In genomic region chr3:71581981-71582611, GRCh38 we compare ENCODE assay signal across 1 cellular context.
TF ChIP-seq lines count a peak whose summit lies in the region.

No MANE protein-coding gene starts in this region.

TF ChIP-seq in K562, 482 proteins besides CTCF, POLR2A, EP300 and RAD21 (continued from another document):
- TF ChIP-seq MGA (IDR thresholded peaks at IDR 0.05) = peak; percentile 72
- no peak for TF ChIP-seq HNRNPH1 (optimal IDR thresholded peaks at IDR 0.05; ENCODE audit: low read depth, low read length)
- TF ChIP-seq MAX (CRISPR knock-in tag; IDR thresholded peaks at IDR 0.05) = peak; percentile 49
- TF ChIP-seq SIRT6 (IDR thresholded peaks at IDR 0.05; ENCODE audit: low read depth, low read length) = no peak
- no peak for TF ChIP-seq HMGN3 (IDR thresholded peaks at IDR 0.05; ENCODE audit: borderline replicate concordance, extremely low read depth, insufficient read length, low read depth, low read length)
- TF ChIP-seq AFF4 (CRISPR knock-in tag; IDR thresholded peaks at IDR 0.05) = peak; percentile 20; the same call in 1 of the 2 replicates
- TF ChIP-seq CTBP1 (IDR thresholded peaks at IDR 0.05; ENCODE audit: borderline replicate concordance) = 0 out of 2 replicates have a peak, but pooled peaks have one; percentile 21
- TF ChIP-seq ATF4 (CRISPR knock-in tag; IDR thresholded peaks at IDR 0.05) = no peak
- TF ChIP-seq MXI1 (IDR thresholded peaks at IDR 0.05; ENCODE audit: low read depth, low read length) = no peak
